1 cellular context compared by ENCODE assay signal in genomic region chr16:88737298-88738166, GRCh38.
TF ChIP-seq lines count a peak whose summit lies in the region.

No MANE protein-coding gene starts in this region.

TF ChIP-seq in GM12878, 131 proteins besides CTCF, POLR2A, EP300 and RAD21 (continues in another document):
- no peak for TF ChIP-seq BCLAF1 (IDR thresholded peaks at IDR 0.05)
- TF ChIP-seq KAT2A (conservative IDR thresholded peaks at IDR 0.05; ENCODE audit: control insufficient read depth, low read depth, low read length), result no peak
- no peak for TF ChIP-seq YBX1 (IDR thresholded peaks at IDR 0.05)
- TF ChIP-seq CHD2 (IDR thresholded peaks at IDR 0.05; ENCODE audit: borderline replicate concordance, low read depth, low read length), result peak; percentile 73
- TF ChIP-seq STAT1 (conservative IDR thresholded peaks at IDR 0.05), result no peak
- TF ChIP-seq MTA2 (IDR thresholded peaks at IDR 0.05; ENCODE audit: low read depth), result no peak
- TF ChIP-seq IKZF1 (conservative IDR thresholded peaks at IDR 0.05), result peak; percentile 56; the same call in 1 of the 2 replicates
- TF ChIP-seq FOXK2 (IDR thresholded peaks at IDR 0.05), result no peak
- TF ChIP-seq MYC (IDR thresholded peaks at IDR 0.05; ENCODE audit: insufficient read depth, insufficient read length, insufficient replicate concordance, low read length, severe bottlenecking), result no peak
- no peak for TF ChIP-seq E2F4 (IDR thresholded peaks at IDR 0.05; ENCODE audit: low read depth, low read length)
- TF ChIP-seq EED (IDR thresholded peaks at IDR 0.05; ENCODE audit: low read depth), result no peak
- TF ChIP-seq JUND (IDR thresholded peaks at IDR 0.05; ENCODE audit: low read depth, low read length), result no peak
- peak; percentile 92 for TF ChIP-seq GATAD2B (conservative IDR thresholded peaks at IDR 0.05; ENCODE audit: low read depth)
- no peak for TF ChIP-seq ZSCAN29 (IDR thresholded peaks at IDR 0.05)
- TF ChIP-seq ZBTB4 (CRISPR knock-in tag; IDR thresholded peaks at IDR 0.05), result no peak
- TF ChIP-seq TBL1XR1 (IDR thresholded peaks at IDR 0.05; ENCODE audit: low read depth, low read length), result no peak
- no peak for TF ChIP-seq SREBF1 (IDR thresholded peaks at IDR 0.05; ENCODE audit: low read length)
- no peak for TF ChIP-seq REST (IDR thresholded peaks at IDR 0.05; ENCODE audit: low read depth, low read length)
- TF ChIP-seq CREM (IDR thresholded peaks at IDR 0.05; ENCODE audit: low read depth), result no peak
- no peak for TF ChIP-seq KLF5 (IDR thresholded peaks at IDR 0.05; ENCODE audit: partially characterized antibody)
- no peak for TF ChIP-seq IRF3 (IDR thresholded peaks at IDR 0.05)
- TF ChIP-seq TCF12 (IDR thresholded peaks at IDR 0.05; ENCODE audit: low read depth, low read length), result peak; percentile 35; the same call in 1 of the 2 replicates
- TF ChIP-seq CUX1 (IDR thresholded peaks at IDR 0.05; ENCODE audit: insufficient replicate concordance, low read depth, low read length), result no peak
- no peak for TF ChIP-seq CREB1 (IDR thresholded peaks at IDR 0.05; ENCODE audit: low read depth)
- TF ChIP-seq CHD4 (IDR thresholded peaks at IDR 0.05), result no peak
- no peak for TF ChIP-seq HDAC6 (IDR thresholded peaks at IDR 0.05; ENCODE audit: unreplicated experiment)
- TF ChIP-seq POLR2AphosphoS5 (IDR thresholded peaks at IDR 0.05; ENCODE audit: low read length), result no peak
- TF ChIP-seq WRNIP1 (IDR thresholded peaks at IDR 0.05; ENCODE audit: borderline replicate concordance, low read depth, low read length), result no peak
- no peak for TF ChIP-seq ZNF622 (IDR thresholded peaks at IDR 0.05)
- 0 out of 2 replicates have a peak, but pooled peaks have one; percentile 75 for TF ChIP-seq HDGF (IDR thresholded peaks at IDR 0.05)
- no peak for TF ChIP-seq NFXL1 (IDR thresholded peaks at IDR 0.05; ENCODE audit: borderline replicate concordance)
- TF ChIP-seq NR2F1 (conservative IDR thresholded peaks at IDR 0.05), result peak; percentile 69; the same call in 1 of the 2 replicates
- no peak for TF ChIP-seq BMI1 (IDR thresholded peaks at IDR 0.05; ENCODE audit: borderline replicate concordance)
- no peak for TF ChIP-seq TARDBP (IDR thresholded peaks at IDR 0.05; ENCODE audit: borderline replicate concordance)
- TF ChIP-seq ZNF217 (IDR thresholded peaks at IDR 0.05), result no peak
- TF ChIP-seq SIN3A (IDR thresholded peaks at IDR 0.05; ENCODE audit: low read depth, low read length), result no peak
- TF ChIP-seq MXI1 (IDR thresholded peaks at IDR 0.05; ENCODE audit: low read depth, low read length), result 0 out of 2 replicates have a peak, but pooled peaks have one; percentile 40
- TF ChIP-seq CBX3 (IDR thresholded peaks at IDR 0.05; ENCODE audit: borderline replicate concordance, low read depth), result no peak
- TF ChIP-seq PKNOX1 (IDR thresholded peaks at IDR 0.05), result no peak
- no peak for TF ChIP-seq RFX5 (IDR thresholded peaks at IDR 0.05; ENCODE audit: low read depth, low read length)
- TF ChIP-seq NR2C1 (IDR thresholded peaks at IDR 0.05), result no peak
- TF ChIP-seq SUZ12 (IDR thresholded peaks at IDR 0.05; ENCODE audit: unreplicated experiment), result no peak
- no peak for TF ChIP-seq HDAC2 (IDR thresholded peaks at IDR 0.05)
- no peak for TF ChIP-seq ZNF207 (IDR thresholded peaks at IDR 0.05; ENCODE audit: borderline replicate concordance)
- no peak for TF ChIP-seq ZBTB33 (IDR thresholded peaks at IDR 0.05)
